ENCODE assay signal across 18 cellular contexts in the genomic region with DNA sequence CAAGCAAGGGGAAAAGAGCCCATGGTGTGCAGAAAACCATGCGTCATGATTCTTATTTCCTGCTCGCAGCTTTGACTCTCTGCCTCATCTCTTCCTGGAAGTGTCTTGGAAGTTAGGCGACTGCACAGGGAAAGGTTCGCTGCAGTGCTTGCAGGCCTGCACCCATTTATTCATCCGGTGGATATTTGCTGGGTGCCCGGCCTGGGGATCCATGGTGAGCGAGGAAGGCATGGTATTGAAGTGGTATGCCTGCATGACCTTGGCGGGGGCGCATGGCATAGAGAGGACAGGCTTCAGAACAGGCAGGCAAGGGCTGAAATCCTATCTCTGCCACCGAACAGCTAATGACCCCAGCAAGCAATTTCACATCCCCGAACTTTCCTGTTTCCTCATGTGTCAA. TPM values are rescaled to one million over a fixed set of nuclear protein-coding genes. Genes with fewer than 3 reads are reported as not detected.
DNase-seq lines count a peak whose midpoint lies in the region; ATAC-seq and TF ChIP-seq lines count a peak whose summit lies in the region.
"Had no signal": no experiment of that assay in that cellular context is flagged by ENCODE, and none has a peak within 500 bp of the region (broad histone marks: within the 10 kb centered on the region; RNA-seq: fewer than 3 reads in every experiment).

No MANE protein-coding gene starts in this region.

- intact Hi-C loops in posterior vena cava (cut with DNase I) (no loop called here), spleen (cut with DNase I; ENCODE audit: low total_unique reads) (loop anchor here (5.0 kb wide), 1 partner anchor 498 kb away; no protein-coding TSS in a partner anchor)
- intact Hi-C loops in activated CD4-positive, alpha-beta memory T cell treated with anti-CD3 and anti-CD28 coated beads for 36 hours (cut with micrococcal nuclease): no loop called here

- no peaks in the 10 kb centered on the region for H3K36me3 ChIP-seq in GM23338 (ENCODE audit: insufficient read depth)
- H3K36me3 ChIP-seq in Peyer's patch: no peaks in the 10 kb centered on the region
- no peaks in the 10 kb centered on the region for H3K36me3 ChIP-seq in spleen
- H3K36me3 ChIP-seq: HAP-1 had no signal

- no peak overlapping the region for H2AFZ ChIP-seq in GM23338
- H2AFZ ChIP-seq: GM23248 had no signal

- no peak overlapping the region for H3K4me2 ChIP-seq in GM23338

- POLR2A ChIA-PET in activated CD4-positive, alpha-beta memory T cell treated with anti-CD3 and anti-CD28 coated beads for 36 hours (lab: Charles Lee): interaction anchor here (0.8 to 1.3 kb wide), 2 partner anchors 9 to 10 kb away, joined by 3 to 4 read pairs; no protein-coding TSS in a partner anchor

- no peak overlapping the region for H3K4me3 ChIP-seq in GM23338
- H3K4me3 ChIP-seq in Peyer's patch: no peak overlapping the region
- H3K4me3 ChIP-seq in spleen: no peak overlapping the region
- H3K4me3 ChIP-seq: GM23248, HAP-1 had no signal

- peaks cover 13% of the 10 kb centered on the region for H3K27me3 Mint-ChIP-seq in GM23338 (ENCODE audit: insufficient read depth, low read depth, poor library complexity)
- H3K27me3 Mint-ChIP-seq in activated CD4-positive, alpha-beta memory T cell treated with anti-CD3 and anti-CD28 coated beads for 36 hours: peaks cover 10% of the 10 kb centered on the region

- H3K27ac ChIP-seq in GM23338 (ENCODE audit: low read depth) (no peak overlapping the region), Peyer's patch (no peak overlapping the region), spleen (no peak overlapping the region)
- H3K27ac ChIP-seq: GM23248 had no signal

- no peaks in the 10 kb centered on the region for H3K9me2 ChIP-seq in GM23338 (ENCODE audit: insufficient read depth)

- WGBS in spleen, 5 donors: 87 to 95% (median 90%) methylated on average over 11 of the region's 11 CpGs

- H3K9me3 Mint-ChIP-seq in GM23338: no peaks in the 10 kb centered on the region
- H3K9me3 Mint-ChIP-seq in activated CD4-positive, alpha-beta memory T cell treated with anti-CD3 and anti-CD28 coated beads for 36 hours: no peaks in the 10 kb centered on the region
- H3K9me3 Mint-ChIP-seq: CD4-positive, alpha-beta memory T cell; HFFc6 had no signal

- no peak for ATAC-seq in GM23338

- no peak for TF ChIP-seq POLR2A in Peyer's patch (IDR thresholded peaks at IDR 0.05)
- no peak for TF ChIP-seq POLR2A in spleen (IDR thresholded peaks at IDR 0.05)

- H3K9me3 ChIP-seq in Peyer's patch (no peaks in the 10 kb centered on the region), spleen (no peaks in the 10 kb centered on the region)
- H3K9me3 ChIP-seq: Caco-2, HAP-1 had no signal

- CTCF ChIA-PET in activated CD4-positive, alpha-beta memory T cell treated with anti-CD3 and anti-CD28 coated beads for 36 hours (lab: Charles Lee): interaction anchor here (0.7 to 5.8 kb wide), 12 partner anchors 9 to 542 kb away, joined by 3 to 56 read pairs (median 6); no protein-coding TSS in a partner anchor

- H3K36me3 Mint-ChIP-seq in GM23338 (ENCODE audit: low read depth): peaks cover 2% of the 10 kb centered on the region; the same call in 1 of the 3 replicates
- H3K36me3 Mint-ChIP-seq in activated CD4-positive, alpha-beta memory T cell treated with anti-CD3 and anti-CD28 coated beads for 36 hours: no peaks in the 10 kb centered on the region
- H3K36me3 Mint-ChIP-seq: CD4-positive, alpha-beta memory T cell had no signal

- DNase-seq in GM23338 (ENCODE audit: low spot score) (no peak), Peyer's patch (peak in 2 of 3 donors; percentile 30 to 42), posterior vena cava (ENCODE audit: low spot score) (peak; percentile 36), spleen (peak; percentile 21), NCI-H2171 (lab: John Stamatoyannopoulos, UW) (no peak), amniotic stem cell (lab: John Stamatoyannopoulos, UW) (no peak)
- DNase-seq in activated CD4-positive, alpha-beta memory T cell treated with anti-CD3 and anti-CD28 coated beads for 36 hours: no peak
- DNase-seq: C1 segment of cervical spinal cord; Caco-2; CD4-positive, alpha-beta memory T cell; DMS153; DND-41; GM23248; HFFc6 had no signal

- no peaks in the 10 kb centered on the region for H3K79me2 ChIP-seq in GM23338 (replicated peaks; ENCODE audit: insufficient read depth)

- H3F3A ChIP-seq in GM23338 (replicated peaks; ENCODE audit: low read depth): 0 out of 2 replicates have a peak, but pooled peaks cover 2% of the 10 kb centered on the region

- H3K4me1 Mint-ChIP-seq in GM23338: peaks cover 8% of the 10 kb centered on the region; the same call in 2 of the 3 replicates
- no peaks in the 10 kb centered on the region for H3K4me1 Mint-ChIP-seq in activated CD4-positive, alpha-beta memory T cell treated with anti-CD3 and anti-CD28 coated beads for 36 hours (ENCODE audit: low read depth)

- no peaks in the 10 kb centered on the region; the same call in 1 of the 2 replicates for H4K20me1 ChIP-seq in GM23338 (replicated peaks; ENCODE audit: insufficient read depth)

- peak overlapping the region; percentile 52; the same call in 1 of the 2 replicates for H3K27ac Mint-ChIP-seq in GM23338
- no peak overlapping the region for H3K27ac Mint-ChIP-seq in activated CD4-positive, alpha-beta memory T cell treated with anti-CD3 and anti-CD28 coated beads for 36 hours
- H3K27ac Mint-ChIP-seq: HFFc6 had no signal

- TF ChIP-seq CTCF in GM23338 (conservative IDR thresholded peaks at IDR 0.05; ENCODE audit: low read depth in 2 of 2): no peak
- no peak for TF ChIP-seq CTCF in Peyer's patch (IDR thresholded peaks at IDR 0.05)
- TF ChIP-seq CTCF in spleen (IDR thresholded peaks at IDR 0.05 in 8 of 11, conservative IDR thresholded peaks at IDR 0.05 in 3 of 11): no peak

- peaks cover 6% of the 10 kb centered on the region; the same call in 1 of the 2 replicates for H3K27me3 ChIP-seq in GM23338 (ENCODE audit: insufficient read depth)
- H3K27me3 ChIP-seq in Peyer's patch: no peaks in the 10 kb centered on the region
- H3K27me3 ChIP-seq in spleen (replicated peaks in 1 of 7): peaks cover 0 to 50% (median 0%) of the 10 kb centered on the region in 7 donors

- H3K4me1 ChIP-seq in GM23338 (ENCODE audit: insufficient read depth) (peaks cover 5% of the 10 kb centered on the region; the same call in 1 of the 2 replicates), Peyer's patch (peaks cover 0 to 9% (median 0%) of the 10 kb centered on the region in 4 donors), spleen (peaks cover 0 to 19% (median under 1%) of the 10 kb centered on the region in 6 donors)
- H3K4me1 ChIP-seq: Caco-2, HAP-1 had no signal

- H3K4me3 Mint-ChIP-seq in GM23338: no peak overlapping the region; the same call in 2 of the 3 replicates
- H3K4me3 Mint-ChIP-seq in activated CD4-positive, alpha-beta memory T cell treated with anti-CD3 and anti-CD28 coated beads for 36 hours: no peak overlapping the region
- H3K4me3 Mint-ChIP-seq: HFFc6 had no signal

TF ChIP-seq in GM23338, 12 proteins besides CTCF, POLR2A, EP300 and RAD21:
- TF ChIP-seq EZH2phosphoT487 (IDR thresholded peaks at IDR 0.05; ENCODE audit: unreplicated experiment) (no peak), POLR2AphosphoS5 (IDR thresholded peaks at IDR 0.05; ENCODE audit: low read depth) (no peak)

RNA-seq across cellular contexts. Expression of gene FAM83F, which starts 40.6 kb away (rescaled TPM):
- 13.5 and 15.9 TPM in 2 replicates for total RNA-seq in GM23338 (2014; rRNA removed; shearing (Covaris generic))
- polyA plus RNA-seq in GM23338 (2016; fragmentation: Nextera tagmentation; extraction: Ambion mirVana) (3.5 and 3.7 TPM in 2 replicates), spleen (under 1 TPM in 2 of 3 donors, not detected in 1; 0.02 to 0.13 TPM)
- total RNA-seq in Peyer's patch (10 to 100 TPM in 3 of 4 donors, 1 to 10 TPM in 1; 9.9 to 66.0 (median 51.1) TPM), posterior vena cava (under 1 TPM in 1 of 2 donors, not detected in 1; 0.42 TPM), spleen (under 1 TPM in 6 of 7 donors, not detected in 1; 0.06 to 0.28 (median 0.18) TPM)
- total RNA-seq in activated CD4-positive, alpha-beta memory T cell treated with anti-CD3 and anti-CD28 coated beads for 36 hours: under 1 TPM; 0.26 to 0.41 TPM
- total RNA-seq: A172, A673, GM23248, HFFc6 had no signal
- polyA plus RNA-seq: BJ; CD4-positive, alpha-beta memory T cell; GM23248 had no signal

Comparison
In these comparisons a context has a peak if more than half of its experiments do, and no peak if none do; other contexts are left out.
1. DNase-seq: peak in Peyer's patch (2 of 3), posterior vena cava (single experiment) and spleen (single experiment); none in GM23338 (single experiment), NCI-H2171 (single experiment), amniotic stem cell (single experiment) and activated CD4-positive, alpha-beta memory T cell treated with anti-CD3 and anti-CD28 coated beads for 36 hours (single experiment).
2. RNA of gene FAM83F, which starts 40.6 kb away (total RNA-seq): 9.9 to 66.0 TPM in Peyer's patch and 13.5 to 15.9 TPM in GM23338; 0.42 TPM in posterior vena cava, 0.26 to 0.41 TPM in activated CD4-positive, alpha-beta memory T cell treated with anti-CD3 and anti-CD28 coated beads for 36 hours and 0.06 to 0.28 TPM in spleen; every median in the first group is over 4 times any median in the second.